ENCODE assay signal across 8 cellular contexts in genomic region chr9:123929870-123930831, GRCh38.
A peak's percentile ranks its signal among the peaks of the same experiment; 100 is the strongest.
DNase-seq lines count a peak whose midpoint lies in the region; ATAC-seq and TF ChIP-seq lines count a peak whose summit lies in the region.

Gene DENND1A (minus strand): TSS chr9:123930126. CDS start chr9:123929905, 221 bp downstream.

- H3K4me3 ChIP-seq in coronary artery: peak within 1 kb of the TSS; percentile 81

- ATAC-seq in GM19035 (IDR thresholded peaks at IDR 0.05; ENCODE audit: unreplicated experiment): peak; percentile 81
- peak; percentile 73 for ATAC-seq in HG03342 (IDR thresholded peaks at IDR 0.05; ENCODE audit: unreplicated experiment)

- peak within 1 kb of the TSS; percentile 54 to 77 for H3K27ac ChIP-seq in coronary artery

- TF ChIP-seq CTCF in AG09319 (IDR thresholded peaks at IDR 0.05; ENCODE audit: low read depth, low read length) (no peak), coronary artery (IDR thresholded peaks at IDR 0.05) (no peak)

- DNase-seq in AG09319 (ENCODE audit: extremely low read depth, low read depth): peak; percentile 72
- DNase-seq in NCI-H510A treated with DMSO at 0.1 percent for 48 hours (lab: John Stamatoyannopoulos, UW): peak; percentile 90
- peak; percentile 92 for DNase-seq in activated CD4-positive, alpha-beta T cell treated with anti-CD3 and anti-CD28 coated beads for 48 hours
- peak; percentile 91 for DNase-seq in coronary artery (ENCODE audit: low spot score)
- DNase-seq in left kidney (ENCODE audit: low read depth, low spot score): peak; percentile 97
- DNase-seq in stimulated activated CD4-positive, alpha-beta T cell treated with anti-CD3 and anti-CD28 coated beads, Interleukin-1b, Interleukin-23, amount 100 ng/mL, for 48 hours: peak; percentile 91

Comparison
In these comparisons a context has a peak if more than half of its experiments do, and no peak if none do; other contexts are left out.
1. Peak in every context shown above with its lines: DNase-seq, ATAC-seq, H3K4me3 ChIP-seq and H3K27ac ChIP-seq.